Comparison of ENCODE assay signal across 11 cellular contexts in genomic region chr6:31135710-31136109, GRCh38. TPM values are rescaled to one million over a fixed set of nuclear protein-coding genes. Genes with fewer than 3 reads are reported as not detected.
"Had no signal": no experiment of that assay in that cellular context is flagged by ENCODE, and none has a peak within 500 bp of the region (broad histone marks: within the 10 kb centered on the region; RNA-seq: fewer than 3 reads in every experiment).

No MANE protein-coding gene starts in this region.

- H3K27ac Mint-ChIP-seq: GM23338, H9, IgD-negative memory B cell had no signal

- ATAC-seq: GM23338, HepG2 had no signal

- H3K4me3 ChIP-seq: GM23338 had no signal

- H3K27ac ChIP-seq: HL-60, KMS-11 had no signal

- DNase-seq: H9, HCEC 1CT, KBM-7 had no signal

- H3K9ac ChIP-seq: KMS-11 had no signal

- H2AFZ ChIP-seq: GM23338 had no signal

- H3K9me3 Mint-ChIP-seq: H9, IgD-negative memory B cell had no signal

- H3K4me2 ChIP-seq: GM23338, KMS-11 had no signal

- H3K4me3 Mint-ChIP-seq: GM23338, H9, IgD-negative memory B cell had no signal

- FAIRE-seq: H1, H54, HepG2 had no signal

RNA-seq across cellular contexts. Expression of gene PSORS1C2, which starts 3.2 kb away (rescaled TPM):
- total RNA-seq: GM23338, H1, HepG2, HT1080 had no signal
- polyA plus RNA-seq: HepG2, IgD-negative memory B cell had no signal

RNA-seq across cellular contexts. Expression of gene CDSN, which starts 15.5 kb away (rescaled TPM):
- total RNA-seq: H1, H9, HepG2, HT1080 had no signal
- polyA plus RNA-seq: GM23338, H1, HepG2, IgD-negative memory B cell had no signal

RNA-seq across cellular contexts. Expression of gene PSORS1C1, which starts 21.1 kb away (rescaled TPM):
- total RNA-seq: GM23338 had no signal
- polyA plus RNA-seq: GM23338 had no signal
